ENCODE assay signal across 1 cellular context in the genomic region with DNA sequence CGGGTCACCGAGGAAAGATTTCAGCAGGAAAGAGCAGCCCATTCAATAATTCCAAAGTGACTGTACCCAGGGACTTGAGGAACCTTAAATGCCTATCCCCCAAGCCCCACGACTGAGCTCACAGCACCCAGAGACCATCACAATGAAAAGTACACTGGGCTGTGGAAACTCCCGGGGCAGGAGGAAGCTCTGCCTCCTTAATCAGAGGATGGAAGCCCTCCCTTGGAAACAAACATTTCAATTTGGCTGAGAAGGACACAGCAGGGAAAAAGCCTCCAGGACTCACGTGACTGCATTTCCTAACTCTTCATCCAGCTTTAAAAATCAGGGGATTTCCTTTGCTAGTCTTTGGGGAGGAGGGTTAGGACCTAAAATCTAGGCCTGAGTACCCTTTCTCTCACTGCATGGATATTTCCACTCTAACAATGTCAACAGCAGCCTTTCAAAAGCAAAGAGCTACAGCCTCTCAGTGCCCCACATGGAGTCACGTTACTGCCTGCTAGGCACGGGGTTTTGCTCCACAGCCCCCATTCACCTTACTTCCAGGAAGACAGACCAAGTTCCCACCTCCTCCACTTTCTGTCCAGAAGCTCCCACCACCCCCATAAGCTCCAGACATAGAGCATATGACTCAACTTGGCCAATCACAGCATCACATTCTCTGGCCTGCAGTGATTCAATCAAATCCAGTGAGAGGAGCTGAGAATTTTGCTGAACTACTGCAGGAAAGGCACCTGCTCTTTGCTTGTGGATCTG.
TF ChIP-seq lines count a peak whose summit lies in the region.

No MANE protein-coding gene starts in this region.

TF ChIP-seq in WTC11, 78 proteins besides CTCF, POLR2A, EP300 and RAD21 (continued from another document):
- TF ChIP-seq, protein P1, sequence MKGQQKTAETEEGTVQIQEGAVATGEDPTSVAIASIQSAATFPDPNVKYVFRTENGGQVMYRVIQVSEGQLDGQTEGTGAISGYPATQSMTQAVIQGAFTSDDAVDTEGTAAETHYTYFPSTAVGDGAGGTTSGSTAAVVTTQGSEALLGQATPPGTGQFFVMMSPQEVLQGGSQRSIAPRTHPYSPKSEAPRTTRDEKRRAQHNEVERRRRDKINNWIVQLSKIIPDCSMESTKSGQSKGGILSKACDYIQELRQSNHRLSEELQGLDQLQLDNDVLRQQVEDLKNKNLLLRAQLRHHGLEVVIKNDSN (CRISPR knock-in tag; IDR thresholded peaks at IDR 0.05): peak; percentile 20; the same call in 1 of the 2 replicates
- no peak for TF ChIP-seq JUN (CRISPR knock-in tag; IDR thresholded peaks at IDR 0.05)
